In the genomic region with DNA sequence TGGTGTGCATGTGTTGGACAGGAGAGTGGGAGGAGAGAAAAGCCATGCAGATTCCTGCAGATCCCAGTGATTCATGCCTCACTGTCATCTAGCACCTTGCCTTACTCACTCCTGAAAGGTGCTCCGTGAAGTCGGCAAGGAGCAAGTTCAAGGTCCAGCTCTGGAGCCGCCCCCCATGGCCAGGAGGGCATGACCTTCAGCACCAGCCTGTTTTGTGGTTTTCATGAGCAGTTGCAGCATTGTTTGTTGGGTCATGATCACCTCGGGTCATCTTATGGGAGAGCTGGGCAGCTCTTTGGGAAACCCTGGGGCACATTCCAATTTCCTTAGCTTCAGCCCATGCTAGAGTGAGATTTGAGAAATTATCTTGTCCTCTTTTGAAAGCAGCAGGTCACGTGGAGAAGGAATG, we compare ENCODE assay signal across 12 cellular contexts.
"Had no signal": no experiment of that assay in that cellular context is flagged by ENCODE, and none has a peak within 500 bp of the region (broad histone marks: within the 10 kb centered on the region; RNA-seq: fewer than 3 reads in every experiment).

No MANE protein-coding gene starts in this region.

- DNase-seq: activated naive CD4-positive, alpha-beta T cell treated with anti-CD3 and anti-CD28 coated beads, Interleukin-2, amount 50 U/mL, for 16 hours; amniotic stem cell; body of pancreas; effector memory CD8-positive, alpha-beta T cell; erythroblast; left lung; mesenchymal stem cell; psoas muscle; stimulated activated CD4-positive, alpha-beta T cell treated with anti-CD3 and anti-CD28 coated beads, Interleukin-4, amount 100 ng/mL, for 24 hours; stomach had no signal

- H3K36me3 ChIP-seq: left lung, stomach, thoracic aorta had no signal

- H3K9me3 Mint-ChIP-seq: effector memory CD8-positive, alpha-beta T cell had no signal

- H3K27ac Mint-ChIP-seq: effector memory CD8-positive, alpha-beta T cell; nephron had no signal

- H3K4me1 ChIP-seq: left lung, psoas muscle had no signal

- H3K4me3 Mint-ChIP-seq: effector memory CD8-positive, alpha-beta T cell; nephron had no signal

- ATAC-seq: body of pancreas; effector memory CD8-positive, alpha-beta T cell; left lung; psoas muscle had no signal

- H3K27ac ChIP-seq: left lung, psoas muscle, thoracic aorta had no signal

- H3K9me3 ChIP-seq: body of pancreas, left lung, psoas muscle, thoracic aorta had no signal

- H3K4me3 ChIP-seq: body of pancreas, left lung, psoas muscle, stomach, thoracic aorta had no signal

- H3K4me1 Mint-ChIP-seq: nephron had no signal

- H3K27me3 ChIP-seq: body of pancreas, stomach had no signal
